ENCODE assay signal across 8 cellular contexts in genomic region chr4:163167333-163167626, GRCh38. TPM values are rescaled to one million over a fixed set of nuclear protein-coding genes. Genes with fewer than 3 reads are reported as not detected.
DNase-seq lines count a peak whose midpoint lies in the region; ATAC-seq and TF ChIP-seq lines count a peak whose summit lies in the region.

No MANE protein-coding gene starts in this region.

- H3K9me3 ChIP-seq in MG63 = no peaks in the 10 kb centered on the region
- no peaks in the 10 kb centered on the region for H3K9me3 ChIP-seq in duodenal mucosa (ENCODE audit: control insufficient read depth in 1 of 2, low read length in 2 of 2)

- no peak for DNase-seq in BJ (ENCODE audit: low read depth)
- no peak for DNase-seq in MG63
- no peak for DNase-seq in natural killer cell treated with Interleukin-12 subunit alpha and Interleukin-12 subunit beta and Interleukin-15 and Interleukin-18, amount 100 ng/mL, for 72 hours (ENCODE audit: low spot score)
- DNase-seq in 8988T = no peak
- no peak for DNase-seq in G401 (ENCODE audit: low spot score)

- H3K27me3 ChIP-seq in BJ (ENCODE audit: control insufficient read depth, insufficient read depth, low read length) (no peaks in the 10 kb centered on the region), MG63 (no peaks in the 10 kb centered on the region), duodenal mucosa (ENCODE audit: control insufficient read depth in 1 of 2, insufficient read depth in 2 of 2, low read length in 2 of 2) (no peaks in the 10 kb centered on the region)

- no peak for TF ChIP-seq CTCF in BJ (IDR thresholded peaks at IDR 0.05; ENCODE audit: insufficient read depth, low read depth, low read length)

- no peak for ATAC-seq in natural killer cell treated with Interleukin-12 subunit alpha and Interleukin-12 subunit beta and Interleukin-15 and Interleukin-18, amount 100 ng/mL, for 72 hours
- ATAC-seq in GM18511 (IDR thresholded peaks at IDR 0.05; ENCODE audit: unreplicated experiment) = no peak
- ATAC-seq in GM18498 (IDR thresholded peaks at IDR 0.05; ENCODE audit: unreplicated experiment) = no peak

- peak overlapping the region; percentile 83 to 86 for H3K27ac Mint-ChIP-seq in natural killer cell treated with Interleukin-12 subunit alpha and Interleukin-12 subunit beta and Interleukin-15 and Interleukin-18, amount 100 ng/mL, for 72 hours

- H3K9ac ChIP-seq in duodenal mucosa (ENCODE audit: low read depth in 1 of 2, low read length in 2 of 2) = peak overlapping the region; percentile 74 to 76

- peaks cover 11 to 14% of the 10 kb centered on the region in 2 donors for H3K4me1 ChIP-seq in duodenal mucosa (ENCODE audit: control insufficient read depth in 1 of 2, insufficient read depth in 2 of 2, low read length in 2 of 2)

- CTCF ChIA-PET in BJ (lab: Yijun Ruan, JAX) = interaction anchor here (0.6 kb wide), 1 partner anchor 122 kb away, joined by 3 read pairs; no protein-coding TSS in a partner anchor

- H3K4me3 ChIP-seq in BJ (ENCODE audit: low read depth, low read length) (peak overlapping the region; percentile 97), MG63 (peak overlapping the region; percentile 95), duodenal mucosa (ENCODE audit: low read depth in 1 of 2, low read length in 2 of 2) (peak overlapping the region; percentile 69 to 80)

- H3K27ac ChIP-seq in duodenal mucosa (ENCODE audit: low read depth, low read length) = peak overlapping the region; percentile 59

- no peaks in the 10 kb centered on the region for H3K36me3 ChIP-seq in BJ (ENCODE audit: control insufficient read depth, insufficient read depth, low read length)
- H3K36me3 ChIP-seq in MG63 = peaks cover 38% of the 10 kb centered on the region
- peaks cover 0 to 10% of the 10 kb centered on the region in 2 donors for H3K36me3 ChIP-seq in duodenal mucosa (ENCODE audit: control insufficient read depth in 1 of 2, insufficient read depth in 2 of 2, low read length in 2 of 2)

- peaks cover 20 to 28% of the 10 kb centered on the region in 2 donors for H3K4me1 Mint-ChIP-seq in natural killer cell treated with Interleukin-12 subunit alpha and Interleukin-12 subunit beta and Interleukin-15 and Interleukin-18, amount 100 ng/mL, for 72 hours (ENCODE audit: low read depth in 2 of 2)

- H3K9me3 Mint-ChIP-seq in natural killer cell treated with Interleukin-12 subunit alpha and Interleukin-12 subunit beta and Interleukin-15 and Interleukin-18, amount 100 ng/mL, for 72 hours = no peaks in the 10 kb centered on the region

- H3K36me3 Mint-ChIP-seq in natural killer cell treated with Interleukin-12 subunit alpha and Interleukin-12 subunit beta and Interleukin-15 and Interleukin-18, amount 100 ng/mL, for 72 hours = peaks cover 16% of the 10 kb centered on the region

- peak overlapping the region; percentile 91 for H3K4me3 Mint-ChIP-seq in natural killer cell treated with Interleukin-12 subunit alpha and Interleukin-12 subunit beta and Interleukin-15 and Interleukin-18, amount 100 ng/mL, for 72 hours

- POLR2A ChIA-PET in BJ (lab: Charles Lee) = no interaction called here

- in situ Hi-C loops in G401 (cut with HindIII; ENCODE audit: low sequenced_read_pairs) = no loop called here

- H3K27me3 Mint-ChIP-seq in natural killer cell treated with Interleukin-12 subunit alpha and Interleukin-12 subunit beta and Interleukin-15 and Interleukin-18, amount 100 ng/mL, for 72 hours = peaks cover 6 to 7% of the 10 kb centered on the region in 2 donors

RNA-seq across cellular contexts. Expression of gene NAF1, which starts 0.6 kb away (rescaled TPM):
- polyA plus RNA-seq in BJ (2011; rRNA removed) = 3.7 and 6.0 TPM in 2 replicates
- 4.5 TPM in 2 replicates for polyA minus RNA-seq in BJ (2011; rRNA and poly(A)+ RNA removed)
- total RNA-seq in MG63 (2014; rRNA removed; shearing (Covaris generic); ENCODE audit: low replicate concordance) = 31.3 and 33.8 TPM in 2 replicates
- 10 to 100 TPM; 22.1 to 32.9 TPM for total RNA-seq in natural killer cell treated with Interleukin-12 subunit alpha and Interleukin-12 subunit beta and Interleukin-15 and Interleukin-18, amount 100 ng/mL, for 72 hours
- 9.0 and 12.7 TPM in 2 replicates for total RNA-seq in G401 (2014; rRNA removed; shearing (Covaris generic))
